Comparison of ENCODE assay signal across 20 cellular contexts in the genomic region with DNA sequence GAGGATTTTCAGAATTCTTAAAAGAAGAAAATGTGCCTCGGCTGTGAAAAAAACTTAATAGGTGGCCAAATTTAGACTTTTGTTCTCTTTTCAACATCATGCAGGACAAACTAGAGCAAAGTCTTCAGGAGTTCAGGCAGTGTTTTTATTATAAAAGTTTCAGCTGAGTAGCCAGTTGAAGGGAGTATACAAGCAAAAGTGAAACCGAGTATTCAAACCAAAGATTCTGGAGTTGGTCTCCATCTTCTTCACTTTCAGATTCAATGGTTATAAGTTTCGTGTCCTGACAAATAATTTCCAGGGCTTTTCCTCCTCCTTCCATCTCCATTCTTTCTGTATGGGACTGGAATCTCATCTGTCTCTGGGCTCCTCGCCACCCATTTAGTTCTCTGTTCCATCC.
DNase-seq lines count a peak whose midpoint lies in the region; ATAC-seq and TF ChIP-seq lines count a peak whose summit lies in the region.
"Had no signal": no experiment of that assay in that cellular context is flagged by ENCODE, and none has a peak within 500 bp of the region (broad histone marks: within the 10 kb centered on the region; RNA-seq: fewer than 3 reads in every experiment).

No MANE protein-coding gene starts in this region.

- H3K4me2 ChIP-seq in KMS-11 = peak overlapping the region; percentile 49

- H3K4me3 ChIP-seq in KMS-11 (IDR thresholded peaks at IDR 0.05; ENCODE audit: insufficient read depth, low read depth, low read length) (no peak overlapping the region), dorsolateral prefrontal cortex (peak overlapping the region in 16 of 59 donors; percentile 1 to 39 (median 17))
- H3K4me3 ChIP-seq: HAP-1 had no signal

- no peaks in the 10 kb centered on the region for H3K36me3 ChIP-seq in KMS-11 (ENCODE audit: insufficient read depth)
- H3K36me3 ChIP-seq: HAP-1 had no signal

- ATAC-seq in GM18870 (IDR thresholded peaks at IDR 0.05; ENCODE audit: unreplicated experiment) (peak; percentile 78), HG03039 (IDR thresholded peaks at IDR 0.05; ENCODE audit: unreplicated experiment) (no peak)

- H3K4me1 ChIP-seq in KMS-11 (ENCODE audit: low read depth, poor library complexity, severe bottlenecking) = peaks cover 13% of the 10 kb centered on the region
- H3K4me1 ChIP-seq: HAP-1 had no signal

- H3K27me3 ChIP-seq in KMS-11 (ENCODE audit: insufficient read depth, low read depth) (no peaks in the 10 kb centered on the region), dorsolateral prefrontal cortex (no peaks in the 10 kb centered on the region)

- no peaks in the 10 kb centered on the region for H3K79me2 ChIP-seq in KMS-11 (ENCODE audit: insufficient read depth, low read depth)

- DNase-seq in OCI-M1 (lab: John Stamatoyannopoulos, UW) = peak; percentile 68
- DNase-seq in dorsolateral prefrontal cortex = no peak
- no peak for DNase-seq in SKM-1 (lab: John Stamatoyannopoulos, UW; ENCODE audit: unreplicated experiment)
- no peak for DNase-seq in cerebellar nuclear complex (lab: John Stamatoyannopoulos, UW)
- DNase-seq: AML-193; CD8-positive, alpha-beta memory T cell; NCI-H1105; NCI-H146; NCI-H2029; NCI-H226; NCI-H510A treated with DMSO at 0.1 percent for 48 hours; NCI-H748 treated with DMSO at 0.1 percent for 48 hours; NK-92 treated with Interleukin-12 subunit alpha and Interleukin-12 subunit beta, amount 100 ng/mL, for 24 hours; Right ventricle myocardium superior; T-helper 2 cell had no signal

- TF ChIP-seq CTCF in KMS-11 (conservative IDR thresholded peaks at IDR 0.05; ENCODE audit: low read depth, low read length) = no peak
- TF ChIP-seq CTCF in dorsolateral prefrontal cortex (IDR thresholded peaks at IDR 0.05 in 54 of 56, conservative IDR thresholded peaks at IDR 0.05 in 2 of 56; ENCODE audit: low read depth in 1 of 56, partially characterized antibody in 56 of 56) = no peak

- peak overlapping the region; percentile 28 for H2AFZ ChIP-seq in KMS-11 (ENCODE audit: low read depth)

- H3K27ac ChIP-seq in KMS-11 = no peak overlapping the region
- peak overlapping the region in 1 of 59 donors; percentile 24 for H3K27ac ChIP-seq in dorsolateral prefrontal cortex
- H3K27ac ChIP-seq: C4-2B had no signal

- H3K9ac ChIP-seq in KMS-11 = no peak overlapping the region

- intact Hi-C loops in dorsolateral prefrontal cortex (cut with DNase I) = no loop called here

- H4K20me1 ChIP-seq in KMS-11 (ENCODE audit: insufficient read depth) = no peaks in the 10 kb centered on the region
